Comparison of ENCODE assay signal across 8 cellular contexts in the genomic region with DNA sequence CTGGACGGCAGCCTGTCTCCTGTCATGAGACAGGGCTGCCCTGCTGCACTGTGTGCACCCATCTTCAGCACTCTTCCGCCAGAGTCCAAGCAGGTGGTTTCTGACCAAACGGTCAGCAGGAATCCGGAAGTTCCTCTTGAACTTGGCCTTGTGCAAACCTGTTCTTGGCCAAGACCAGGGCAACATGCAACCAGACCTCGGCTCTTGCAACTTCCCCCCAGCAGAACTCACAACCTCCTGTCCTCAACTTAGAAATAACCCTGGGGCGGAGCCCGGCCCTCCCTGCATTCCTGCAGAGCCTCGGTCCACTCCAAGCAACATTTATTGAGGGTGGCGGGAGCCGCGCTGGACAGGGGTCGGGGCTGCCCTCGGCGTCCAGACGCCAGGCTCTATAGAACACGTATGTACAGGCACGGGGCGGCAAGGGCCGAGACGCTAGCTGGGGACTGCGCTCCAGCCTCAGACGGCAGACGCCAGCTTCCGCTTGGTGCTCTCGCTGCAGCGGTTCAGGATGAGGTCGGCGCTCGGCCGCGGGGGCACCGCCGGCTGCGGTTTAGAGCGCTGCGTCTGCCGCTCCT.
A peak's percentile ranks its signal among the peaks of the same experiment; 100 is the strongest.
DNase-seq lines count a peak whose midpoint lies in the region; ATAC-seq and TF ChIP-seq lines count a peak whose summit lies in the region.
"Not testable (repeated sequence)": the region's sequence is repeated elsewhere in the genome, so short reads cannot be mapped to it uniquely, and the experiment has no call there.

No MANE protein-coding gene starts in this region.

- peak overlapping the region; percentile 34 for H3K27ac Mint-ChIP-seq in T-helper 17 cell
- H3K27ac Mint-ChIP-seq in endothelial cell (ENCODE audit: unreplicated experiment): not testable (repeated sequence)

- H3K4me1 ChIP-seq in prostate gland (replicated peaks); thymus (ENCODE audit: control insufficient read depth, insufficient read depth, low read length): not testable (repeated sequence)

- peak; percentile 17 for ATAC-seq in GM18511 (IDR thresholded peaks at IDR 0.05; ENCODE audit: unreplicated experiment)
- ATAC-seq in HG03378 (IDR thresholded peaks at IDR 0.05; ENCODE audit: unreplicated experiment): peak; percentile 47
- ATAC-seq in T-helper 17 cell: not testable (repeated sequence)
- peak; percentile 45 for ATAC-seq in left lobe of liver

- not testable (repeated sequence) for H3K9me3 ChIP-seq in T-helper 17 cell (ENCODE audit: control insufficient read depth, low read length, poor library complexity, severe bottlenecking); prostate gland; thymus (ENCODE audit: control insufficient read depth)

- not testable (repeated sequence) for H3K36me3 ChIP-seq in prostate gland; thymus (ENCODE audit: control insufficient read depth, insufficient read depth)

- DNase-seq in T-helper 17 cell (peak in 2 of 3 donors; percentile 24 to 40), endothelial cell (ENCODE audit: low spot score) (peak; percentile 24), left lobe of liver (ENCODE audit: low spot score) (peak; percentile 60), prostate gland (ENCODE audit: low spot score) (peak; percentile 6)
- DNase-seq in activated naive CD4-positive, alpha-beta T cell treated with Interleukin-2 at 50 U/mL for 16 hours: peak; percentile 31

- H3K4me3 Mint-ChIP-seq in T-helper 17 cell: peak overlapping the region; percentile 31
- H3K4me3 Mint-ChIP-seq in endothelial cell (ENCODE audit: unreplicated experiment): not testable (repeated sequence)

- H3K27ac ChIP-seq in prostate gland: not testable (repeated sequence)
- peak overlapping the region; percentile 65 for H3K27ac ChIP-seq in thymus (ENCODE audit: low read depth)

- not testable (repeated sequence) for H3K36me3 Mint-ChIP-seq in T-helper 17 cell (ENCODE audit: low read depth); endothelial cell (ENCODE audit: low read depth, unreplicated experiment)

- not testable (repeated sequence) for TF ChIP-seq POLR2A in prostate gland (IDR thresholded peaks at IDR 0.05)

- not testable (repeated sequence) for H3K9me3 Mint-ChIP-seq in endothelial cell (ENCODE audit: unreplicated experiment)

- not testable (repeated sequence) for H3K27me3 Mint-ChIP-seq in T-helper 17 cell; endothelial cell (ENCODE audit: unreplicated experiment)

- intact Hi-C loops in prostate gland (cut with DNase I): not testable (repeated sequence)

- H3K4me3 ChIP-seq in prostate gland: peak overlapping the region in 1 of 2 donors; percentile 26
- H3K4me3 ChIP-seq in thymus (ENCODE audit: low read length): not testable (repeated sequence)

- not testable (repeated sequence) for H3K27me3 ChIP-seq in prostate gland (replicated peaks; ENCODE audit: insufficient read depth); thymus (ENCODE audit: control insufficient read depth, insufficient read depth)

- not testable (repeated sequence) for TF ChIP-seq CTCF in endothelial cell (IDR thresholded peaks at IDR 0.05; ENCODE audit: unreplicated experiment); prostate gland (IDR thresholded peaks at IDR 0.05)

- H3K4me1 Mint-ChIP-seq in T-helper 17 cell; endothelial cell (ENCODE audit: unreplicated experiment): not testable (repeated sequence)

- WGBS in prostate gland: 0% methylated on average over 1 of the region's 37 CpGs
- 8% methylated on average over 17 of the region's 37 CpGs for WGBS in thymus

Comparison
In these comparisons a context has a peak if more than half of its experiments do, and no peak if none do; other contexts are left out.
1. DNase-seq: peak in every context shown above with its lines; median percentile 60 in left lobe of liver; 32 in T-helper 17 cell; 31 in activated naive CD4-positive, alpha-beta T cell treated with Interleukin-2 at 50 U/mL for 16 hours; 24 in endothelial cell; 6 in prostate gland.